In genomic region chr10:87842776-87843497, GRCh38 we compare ENCODE assay signal across 11 cellular contexts. TPM values are rescaled to one million over a fixed set of nuclear protein-coding genes. Genes with fewer than 3 reads are reported as not detected.
DNase-seq lines count a peak whose midpoint lies in the region; ATAC-seq, FAIRE-seq and TF ChIP-seq lines count a peak whose summit lies in the region.
"Had no signal": no experiment of that assay in that cellular context is flagged by ENCODE, and none has a peak within 500 bp of the region (broad histone marks: within the 10 kb centered on the region; RNA-seq: fewer than 3 reads in every experiment).

No MANE protein-coding gene starts in this region.

- H3K56ac ChIP-seq in mesendoderm (ENCODE audit: low read length) = no peak overlapping the region

- H3K9me3 ChIP-seq in keratinocyte (ENCODE audit: control insufficient read depth, low read depth, low read length) = no peaks in the 10 kb centered on the region

- H3K4ac ChIP-seq in mesendoderm (ENCODE audit: low read depth, low read length) = no peak overlapping the region

- H4K20me1 ChIP-seq in GM23338 (replicated peaks; ENCODE audit: insufficient read depth) (no peaks in the 10 kb centered on the region), keratinocyte (ENCODE audit: control insufficient read depth, extremely low read depth, insufficient read depth, low read length) (no peaks in the 10 kb centered on the region)

- peak overlapping the region; percentile 23; the same call in 1 of the 2 replicates for H3K27ac Mint-ChIP-seq in GM23338
- H3K27ac Mint-ChIP-seq in activated T-helper 1 cell treated with anti-CD3 and anti-CD28 coated beads, Interleukin-12 subunit alpha, Interleukin-12 subunit beta, Interleukin-2, Interleukin-4 antibody, amounts not matched to agents 30 ng/mL and 10 ng/mL and 1 ng/mL, durations not matched to agents 14 hours and 24 hours and 36 hours = peak overlapping the region; percentile 68
- H3K27ac Mint-ChIP-seq: stimulated activated naive B cell treated with anti-CD40 and anti-IgM and Interleukin-4, amounts not matched to agents 10 μg/mL and 1 μg/mL and 100 μg/mL, for 72 hours had no signal

- no peak overlapping the region for H3K9ac ChIP-seq in keratinocyte (ENCODE audit: control insufficient read depth, extremely low read depth, insufficient read depth, low read length)
- no peak overlapping the region for H3K9ac ChIP-seq in mesendoderm (ENCODE audit: low read length)

- H3K4me3 ChIP-seq in GM23338 = no peak overlapping the region
- H3K4me3 ChIP-seq in keratinocyte (ENCODE audit: control insufficient read depth in 2 of 3, extremely low read depth in 1 of 3, insufficient read depth in 2 of 3, low read depth in 1 of 3, low read length in 3 of 3) = no peak overlapping the region
- no peak overlapping the region for H3K4me3 ChIP-seq in mesendoderm (ENCODE audit: low read length)

- intact Hi-C loops in activated T-helper 1 cell treated with anti-CD3 and anti-CD28 coated beads, Interleukin-12 subunit alpha, Interleukin-12 subunit beta, Interleukin-2, Interleukin-4 antibody, amounts not matched to agents 30 ng/mL and 10 ng/mL and 1 ng/mL, durations not matched to agents 14 hours and 24 hours and 36 hours (cut with micrococcal nuclease) = no loop called here

- H3K79me2 ChIP-seq in GM23338 (replicated peaks; ENCODE audit: insufficient read depth) = no peaks in the 10 kb centered on the region
- H3K79me2 ChIP-seq in keratinocyte (ENCODE audit: control insufficient read depth, insufficient read depth, low read length) = no peaks in the 10 kb centered on the region
- no peaks in the 10 kb centered on the region for H3K79me2 ChIP-seq in mesendoderm (ENCODE audit: control insufficient read depth, insufficient read depth, low read length)

- peak; percentile 51 for FAIRE-seq in keratinocyte (lab: Jason Lieb, UNC)

- H3K4me1 ChIP-seq in GM23338 (ENCODE audit: insufficient read depth) (no peaks in the 10 kb centered on the region), keratinocyte (ENCODE audit: control insufficient read depth, extremely low read depth, insufficient read depth, low read length) (peaks cover 34% of the 10 kb centered on the region), mesendoderm (ENCODE audit: control insufficient read depth, low read depth, low read length) (no peaks in the 10 kb centered on the region)

- no peaks in the 10 kb centered on the region for H3K36me3 ChIP-seq in GM23338 (ENCODE audit: insufficient read depth)
- H3K36me3 ChIP-seq in keratinocyte (ENCODE audit: control insufficient read depth in 2 of 2, extremely low read depth in 1 of 2, insufficient read depth in 2 of 2, low read length in 2 of 2) = no peaks in the 10 kb centered on the region
- H3K36me3 ChIP-seq in mesendoderm (ENCODE audit: control insufficient read depth, insufficient read depth, low read length) = no peaks in the 10 kb centered on the region

- no peak overlapping the region for H2BK120ac ChIP-seq in mesendoderm (ENCODE audit: low read depth, low read length)

- no peak overlapping the region for H2BK15ac ChIP-seq in mesendoderm (replicated peaks; ENCODE audit: low read depth)

- no peak overlapping the region for H2AFZ ChIP-seq in GM23338
- no peak overlapping the region for H2AFZ ChIP-seq in keratinocyte (ENCODE audit: control insufficient read depth, low read length)

- H3K27me3 Mint-ChIP-seq in GM23338 (ENCODE audit: insufficient read depth, low read depth, poor library complexity) = no peaks in the 10 kb centered on the region
- no peaks in the 10 kb centered on the region for H3K27me3 Mint-ChIP-seq in activated T-helper 1 cell treated with anti-CD3 and anti-CD28 coated beads, Interleukin-12 subunit alpha, Interleukin-12 subunit beta, Interleukin-2, Interleukin-4 antibody, amounts not matched to agents 30 ng/mL and 10 ng/mL and 1 ng/mL, durations not matched to agents 14 hours and 24 hours and 36 hours (ENCODE audit: insufficient read depth)
- H3K27me3 Mint-ChIP-seq: stimulated activated naive B cell treated with anti-CD40 and anti-IgM and Interleukin-4, amounts not matched to agents 10 μg/mL and 1 μg/mL and 100 μg/mL, for 72 hours had no signal

- H4K8ac ChIP-seq in mesendoderm (ENCODE audit: low read depth, low read length) = no peak overlapping the region

- no peak overlapping the region for H2AK5ac ChIP-seq in mesendoderm (ENCODE audit: low read length)

- no peak for ATAC-seq in GM23338
- no peak for ATAC-seq in HG03135 (IDR thresholded peaks at IDR 0.05; ENCODE audit: unreplicated experiment)
- ATAC-seq: stimulated activated naive B cell treated with anti-CD40 and anti-IgM and Interleukin-4, amounts not matched to agents 10 μg/mL and 1 μg/mL and 100 μg/mL, for 72 hours had no signal

- no peaks in the 10 kb centered on the region for H3K79me1 ChIP-seq in mesendoderm (ENCODE audit: low read length)

- no peaks in the 10 kb centered on the region for H3K4me1 Mint-ChIP-seq in GM23338
- H3K4me1 Mint-ChIP-seq in activated T-helper 1 cell treated with anti-CD3 and anti-CD28 coated beads, Interleukin-12 subunit alpha, Interleukin-12 subunit beta, Interleukin-2, Interleukin-4 antibody, amounts not matched to agents 30 ng/mL and 10 ng/mL and 1 ng/mL, durations not matched to agents 14 hours and 24 hours and 36 hours (ENCODE audit: low read depth) = peaks cover 12% of the 10 kb centered on the region

- no peak overlapping the region for H3K18ac ChIP-seq in mesendoderm (ENCODE audit: low read length)

- H3K27me3 ChIP-seq in GM23338 (ENCODE audit: insufficient read depth) = no peaks in the 10 kb centered on the region
- H3K27me3 ChIP-seq in keratinocyte (ENCODE audit: control insufficient read depth, extremely low read depth, insufficient read depth, low read length) = no peaks in the 10 kb centered on the region
- H3K27me3 ChIP-seq in mesendoderm (ENCODE audit: insufficient read depth, low read length, poor library complexity) = no peaks in the 10 kb centered on the region

- no peak overlapping the region for H3K23ac ChIP-seq in mesendoderm (ENCODE audit: low read length)

- H3K27ac ChIP-seq in GM23338 (ENCODE audit: low read depth) (no peak overlapping the region), keratinocyte (ENCODE audit: control insufficient read depth, insufficient read depth, low read length) (peak overlapping the region; percentile 64), mesendoderm (ENCODE audit: low read depth, low read length) (no peak overlapping the region)

- H3K4me3 Mint-ChIP-seq in GM23338 = no peak overlapping the region
- H3K4me3 Mint-ChIP-seq in activated T-helper 1 cell treated with anti-CD3 and anti-CD28 coated beads, Interleukin-12 subunit alpha, Interleukin-12 subunit beta, Interleukin-2, Interleukin-4 antibody, amounts not matched to agents 30 ng/mL and 10 ng/mL and 1 ng/mL, durations not matched to agents 14 hours and 24 hours and 36 hours = no peak overlapping the region
- H3K4me3 Mint-ChIP-seq: stimulated activated naive B cell treated with anti-CD40 and anti-IgM and Interleukin-4, amounts not matched to agents 10 μg/mL and 1 μg/mL and 100 μg/mL, for 72 hours had no signal

- H3K4me2 ChIP-seq in GM23338 = no peak overlapping the region
- peak overlapping the region; percentile 7 for H3K4me2 ChIP-seq in keratinocyte (ENCODE audit: control insufficient read depth, extremely low read depth, insufficient read depth, low read depth, low read length)
- H3K4me2 ChIP-seq in mesendoderm (ENCODE audit: low read length) = no peak overlapping the region

- H4K5ac ChIP-seq in mesendoderm (ENCODE audit: low read length) = no peak overlapping the region

- TF ChIP-seq CTCF in GM23338 (conservative IDR thresholded peaks at IDR 0.05; ENCODE audit: low read depth in 2 of 2) (no peak), keratinocyte (optimal IDR thresholded peaks at IDR 0.05 in 1 of 3, IDR thresholded peaks at IDR 0.05 in 1 of 3, conservative IDR thresholded peaks at IDR 0.05 in 1 of 3; ENCODE audit: extremely low read depth in 1 of 3, insufficient read depth in 2 of 3, low read length in 3 of 3) (no peak)

- H3F3A ChIP-seq in GM23338 (replicated peaks; ENCODE audit: low read depth) = no peaks in the 10 kb centered on the region

- H3K9me3 Mint-ChIP-seq in GM23338 = no peaks in the 10 kb centered on the region
- H3K9me3 Mint-ChIP-seq in activated T-helper 1 cell treated with anti-CD3 and anti-CD28 coated beads, Interleukin-12 subunit alpha, Interleukin-12 subunit beta, Interleukin-2, Interleukin-4 antibody, amounts not matched to agents 30 ng/mL and 10 ng/mL and 1 ng/mL, durations not matched to agents 14 hours and 24 hours and 36 hours = no peaks in the 10 kb centered on the region
- H3K9me3 Mint-ChIP-seq: stimulated activated naive B cell treated with anti-CD40 and anti-IgM and Interleukin-4, amounts not matched to agents 10 μg/mL and 1 μg/mL and 100 μg/mL, for 72 hours had no signal

- peak; percentile 44 for DNase-seq in AG20443 (ENCODE audit: low spot score)
- peak; percentile 15 for DNase-seq in GM23338 (ENCODE audit: low spot score)
- DNase-seq in activated T-helper 1 cell treated with anti-CD3 and anti-CD28 coated beads, Interleukin-12 subunit alpha, Interleukin-12 subunit beta, Interleukin-2, Interleukin-4 antibody, amounts not matched to agents 30 ng/mL and 10 ng/mL and 1 ng/mL, durations not matched to agents 14 hours and 24 hours and 36 hours (ENCODE audit: low spot score) = no peak
- DNase-seq in keratinocyte (ENCODE audit: low read depth, low spot score) = peak; percentile 76
- DNase-seq in NK-92 treated with Interleukin-12 subunit alpha and Interleukin-12 subunit beta, amount 100 ng/mL, for 24 hours (lab: John Stamatoyannopoulos, UW) = no peak
- no peak for DNase-seq in mesendoderm
- no peak for DNase-seq in NAMALWA (ENCODE audit: low spot score)
- DNase-seq: cortex of kidney; left cardiac atrium; stimulated activated naive B cell treated with anti-CD40 and anti-IgM and Interleukin-4, amounts not matched to agents 10 μg/mL and 1 μg/mL and 100 μg/mL, for 72 hours had no signal

- H3K9me2 ChIP-seq in GM23338 (ENCODE audit: insufficient read depth) = no peaks in the 10 kb centered on the region

- H2BK5ac ChIP-seq in mesendoderm (ENCODE audit: low read length) = no peak overlapping the region

- no peaks in the 10 kb centered on the region for H3K9me1 ChIP-seq in keratinocyte (ENCODE audit: control insufficient read depth, extremely low read depth, insufficient read depth, low read length)

- no peaks in the 10 kb centered on the region for H3K36me3 Mint-ChIP-seq in GM23338 (ENCODE audit: low read depth)
- no peaks in the 10 kb centered on the region for H3K36me3 Mint-ChIP-seq in activated T-helper 1 cell treated with anti-CD3 and anti-CD28 coated beads, Interleukin-12 subunit alpha, Interleukin-12 subunit beta, Interleukin-2, Interleukin-4 antibody, amounts not matched to agents 30 ng/mL and 10 ng/mL and 1 ng/mL, durations not matched to agents 14 hours and 24 hours and 36 hours (ENCODE audit: low read depth)
- H3K36me3 Mint-ChIP-seq: stimulated activated naive B cell treated with anti-CD40 and anti-IgM and Interleukin-4, amounts not matched to agents 10 μg/mL and 1 μg/mL and 100 μg/mL, for 72 hours had no signal

- dilution Hi-C loops in keratinocyte (cut with MboI; ENCODE audit: extremely low pct_ligation_motif_present, low sequenced_read_pairs) = no loop called here

RNA-seq across cellular contexts. Expression of gene KLLN, which starts 20.4 kb away (rescaled TPM):
- 0.24 and 0.62 TPM in 2 replicates for total RNA-seq in GM23338 (2014; rRNA removed; shearing (Covaris generic))
- polyA plus RNA-seq in GM23338 (2016; fragmentation: Nextera tagmentation; extraction: Ambion mirVana) = 0.29 and 0.35 TPM in 2 replicates
- total RNA-seq in activated T-helper 1 cell treated with anti-CD3 and anti-CD28 coated beads, Interleukin-12 subunit alpha, Interleukin-12 subunit beta, Interleukin-2, Interleukin-4 antibody, amounts not matched to agents 30 ng/mL and 10 ng/mL and 1 ng/mL, durations not matched to agents 14 hours and 24 hours and 36 hours = 0.78 and 0.86 TPM in 2 replicates
- 0.10 to 0.31 TPM (median 0.16 TPM) in 3 replicates for polyA plus RNA-seq in keratinocyte
- 0.12 TPM for polyA plus RNA-seq in keratinocyte (2011; ENCODE audit: low read depth)
- 0.17 and 0.22 TPM in 2 replicates for polyA plus RNA-seq in keratinocyte (2011; cell fraction: cytosol; rRNA removed)
- polyA plus RNA-seq in keratinocyte (2011; cell fraction: nucleus; rRNA removed) = 0.16 and 0.17 TPM in 2 replicates
- 0.13 and 0.25 TPM in 2 replicates for polyA plus RNA-seq in keratinocyte (2012; ENCODE audit: low replicate concordance)
- polyA minus RNA-seq in keratinocyte = 0.10 to 0.35 TPM (median 0.26 TPM) in 3 replicates
- polyA minus RNA-seq in keratinocyte (2011; cell fraction: cytosol; rRNA and poly(A)+ RNA removed) = 0.58 TPM
- polyA minus RNA-seq in keratinocyte (2011; cell fraction: nucleus; rRNA and poly(A)+ RNA removed) = 0.16 and 0.32 TPM in 2 replicates
- polyA plus RNA-seq in mesendoderm (2013, experiment 1 of 2) = 0.11 TPM
- 0.15 TPM for polyA plus RNA-seq in mesendoderm (2013, experiment 2 of 2)

RNA-seq across cellular contexts. Expression of gene PTEN, which starts 20.5 kb away (rescaled TPM):
- 50.0 and 64.0 TPM in 2 replicates for total RNA-seq in GM23338 (2014; rRNA removed; shearing (Covaris generic))
- polyA plus RNA-seq in GM23338 (2016; fragmentation: Nextera tagmentation; extraction: Ambion mirVana) (20.8 and 23.4 TPM in 2 replicates), keratinocyte (11.7 to 39.4 TPM (median 23.8 TPM) in 3 replicates)
- total RNA-seq in activated T-helper 1 cell treated with anti-CD3 and anti-CD28 coated beads, Interleukin-12 subunit alpha, Interleukin-12 subunit beta, Interleukin-2, Interleukin-4 antibody, amounts not matched to agents 30 ng/mL and 10 ng/mL and 1 ng/mL, durations not matched to agents 14 hours and 24 hours and 36 hours = 56.9 and 67.6 TPM in 2 replicates
- 134 TPM for polyA plus RNA-seq in keratinocyte (2011; ENCODE audit: low read depth)
- 14.0 and 23.4 TPM in 2 replicates for polyA plus RNA-seq in keratinocyte (2011; cell fraction: cytosol; rRNA removed)
- 11.7 and 16.1 TPM in 2 replicates for polyA plus RNA-seq in keratinocyte (2011; cell fraction: nucleus; rRNA removed)
- 26.8 and 38.1 TPM in 2 replicates for polyA plus RNA-seq in keratinocyte (2012; ENCODE audit: low replicate concordance)
- polyA minus RNA-seq in keratinocyte = 11.7 to 85.4 TPM (median 37.7 TPM) in 3 replicates
- 33.4 TPM for polyA minus RNA-seq in keratinocyte (2011; cell fraction: cytosol; rRNA and poly(A)+ RNA removed)
- polyA minus RNA-seq in keratinocyte (2011; cell fraction: nucleus; rRNA and poly(A)+ RNA removed) = 40.6 and 51.3 TPM in 2 replicates
- 18.5 TPM for polyA plus RNA-seq in mesendoderm (2013, experiment 1 of 2)
- polyA plus RNA-seq in mesendoderm (2013, experiment 2 of 2) = 18.1 TPM

RNA-seq across cellular contexts. Expression of gene ATAD1, which starts 24.9 kb away (rescaled TPM):
- 43.3 and 49.6 TPM in 2 replicates for total RNA-seq in GM23338 (2014; rRNA removed; shearing (Covaris generic))
- 26.3 and 30.3 TPM in 2 replicates for polyA plus RNA-seq in GM23338 (2016; fragmentation: Nextera tagmentation; extraction: Ambion mirVana)
- total RNA-seq in activated T-helper 1 cell treated with anti-CD3 and anti-CD28 coated beads, Interleukin-12 subunit alpha, Interleukin-12 subunit beta, Interleukin-2, Interleukin-4 antibody, amounts not matched to agents 30 ng/mL and 10 ng/mL and 1 ng/mL, durations not matched to agents 14 hours and 24 hours and 36 hours = 50.1 and 53.0 TPM in 2 replicates
- 26.2 to 51.0 TPM (median 29.1 TPM) in 3 replicates for polyA plus RNA-seq in keratinocyte
- 206 TPM for polyA plus RNA-seq in keratinocyte (2011; ENCODE audit: low read depth)
- polyA plus RNA-seq in keratinocyte (2011; cell fraction: cytosol; rRNA removed) = 16.1 and 34.4 TPM in 2 replicates
- 48.3 and 79.4 TPM in 2 replicates for polyA plus RNA-seq in keratinocyte (2011; cell fraction: nucleus; rRNA removed)
- polyA plus RNA-seq in keratinocyte (2012; ENCODE audit: low replicate concordance) = 26.1 and 43.0 TPM in 2 replicates
- 4.9 to 45.8 TPM (median 18.1 TPM) in 3 replicates for polyA minus RNA-seq in keratinocyte
- polyA minus RNA-seq in keratinocyte (2011; cell fraction: cytosol; rRNA and poly(A)+ RNA removed) = 14.0 TPM
- 29.6 and 65.8 TPM in 2 replicates for polyA minus RNA-seq in keratinocyte (2011; cell fraction: nucleus; rRNA and poly(A)+ RNA removed)
- polyA plus RNA-seq in mesendoderm (2013, experiment 1 of 2) = 25.9 TPM
- 26.5 TPM for polyA plus RNA-seq in mesendoderm (2013, experiment 2 of 2)

Comparison
In these comparisons a context has a peak if more than half of its experiments do, and no peak if none do; other contexts are left out.
1. DNase-seq: peak in AG20443 (single experiment), GM23338 (single experiment) and keratinocyte (single experiment); none in activated T-helper 1 cell treated with anti-CD3 and anti-CD28 coated beads, Interleukin-12 subunit alpha, Interleukin-12 subunit beta, Interleukin-2, Interleukin-4 antibody, amounts not matched to agents 30 ng/mL and 10 ng/mL and 1 ng/mL, durations not matched to agents 14 hours and 24 hours and 36 hours (single experiment), NK-92 treated with Interleukin-12 subunit alpha and Interleukin-12 subunit beta, amount 100 ng/mL, for 24 hours (single experiment), mesendoderm (single experiment) and NAMALWA (single experiment).